8 cellular contexts compared by ENCODE assay signal in the genomic region with DNA sequence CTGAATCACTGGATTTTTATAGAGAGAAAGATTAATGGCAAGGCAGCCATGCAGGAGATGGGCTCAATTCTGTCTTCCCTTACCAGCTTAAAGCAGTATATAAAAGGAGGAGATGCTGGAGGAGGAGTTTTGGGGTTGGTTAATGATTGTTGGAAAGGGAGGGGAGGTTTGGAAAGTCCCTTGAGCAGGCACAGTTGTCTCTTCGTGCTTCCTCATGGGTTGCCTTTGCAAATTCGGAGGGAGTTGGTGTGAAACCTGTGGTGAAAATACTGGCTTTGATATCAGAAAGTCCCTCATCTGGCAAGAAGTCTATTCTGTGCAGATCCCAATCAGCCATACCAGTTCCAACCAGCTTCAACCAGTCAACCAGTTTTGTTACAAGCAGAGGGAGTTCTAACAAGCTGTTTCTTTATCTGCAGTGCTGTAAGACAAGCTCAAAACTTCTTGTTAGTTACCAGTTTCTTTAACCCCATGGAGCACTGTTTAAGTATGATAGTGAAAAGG.
DNase-seq lines count a peak whose midpoint lies in the region; ATAC-seq and TF ChIP-seq lines count a peak whose summit lies in the region.

No MANE protein-coding gene starts in this region.

- peaks cover 41% of the 10 kb centered on the region for H3K36me3 Mint-ChIP-seq in osteocyte (ENCODE audit: unreplicated experiment)

- no peak overlapping the region for H3K27ac Mint-ChIP-seq in osteocyte (ENCODE audit: unreplicated experiment)

- H3K4me1 Mint-ChIP-seq in osteocyte (ENCODE audit: unreplicated experiment), result peaks cover 3% of the 10 kb centered on the region

- H3K9me3 Mint-ChIP-seq in osteocyte (ENCODE audit: unreplicated experiment), result peaks cover 22% of the 10 kb centered on the region

- H3K27me3 Mint-ChIP-seq in osteocyte (ENCODE audit: unreplicated experiment), result no peaks in the 10 kb centered on the region

- no peak for TF ChIP-seq CTCF in osteocyte (IDR thresholded peaks at IDR 0.05)

- DNase-seq in activated CD8-positive, alpha-beta memory T cell treated with anti-CD3 and anti-CD28 coated beads, Interleukin-2, amount 50 U/mL, for 24 hours (ENCODE audit: extremely low read depth), result peak; percentile 9
- no peak for DNase-seq in activated CD8-positive, alpha-beta memory T cell treated with anti-CD3 and anti-CD28 coated beads, Interleukin-2, amount 50 U/mL, for 4 hours
- peak; percentile 72 for DNase-seq in activated effector memory CD4-positive, alpha-beta T cell treated with anti-CD3 and anti-CD28 coated beads, Interleukin-2, amount 50 U/mL, for 16 hours
- peak in 2 of 3 donors; percentile 7 to 14 for DNase-seq in stimulated activated CD4-positive, alpha-beta T cell treated with anti-CD3 and anti-CD28 coated beads, TNF-alpha, amount 100 ng/mL, for 48 hours (ENCODE audit: low read depth in 3 of 3)
- DNase-seq in GDM1 (lab: John Stamatoyannopoulos, UW), result no peak
- no peak for DNase-seq in DMS79 treated with DMSO at 0.1 percent for 48 hours (lab: John Stamatoyannopoulos, UW)
- DNase-seq in osteocyte (ENCODE audit: extremely low spot score, unreplicated experiment), result no peak

- ATAC-seq in HG03095 (IDR thresholded peaks at IDR 0.05; ENCODE audit: unreplicated experiment), result peak; percentile 48

- H3K4me3 Mint-ChIP-seq in osteocyte (ENCODE audit: unreplicated experiment), result no peak overlapping the region

Comparison
In these comparisons a context has a peak if more than half of its experiments do, and no peak if none do; other contexts are left out.
1. DNase-seq: peak in activated CD8-positive, alpha-beta memory T cell treated with anti-CD3 and anti-CD28 coated beads, Interleukin-2, amount 50 U/mL, for 24 hours (single experiment), activated effector memory CD4-positive, alpha-beta T cell treated with anti-CD3 and anti-CD28 coated beads, Interleukin-2, amount 50 U/mL, for 16 hours (single experiment) and stimulated activated CD4-positive, alpha-beta T cell treated with anti-CD3 and anti-CD28 coated beads, TNF-alpha, amount 100 ng/mL, for 48 hours (2 of 3); none in activated CD8-positive, alpha-beta memory T cell treated with anti-CD3 and anti-CD28 coated beads, Interleukin-2, amount 50 U/mL, for 4 hours (single experiment), GDM1 (single experiment), DMS79 treated with DMSO at 0.1 percent for 48 hours (single experiment) and osteocyte (single experiment).